ENCODE assay signal across 8 cellular contexts in the genomic region with DNA sequence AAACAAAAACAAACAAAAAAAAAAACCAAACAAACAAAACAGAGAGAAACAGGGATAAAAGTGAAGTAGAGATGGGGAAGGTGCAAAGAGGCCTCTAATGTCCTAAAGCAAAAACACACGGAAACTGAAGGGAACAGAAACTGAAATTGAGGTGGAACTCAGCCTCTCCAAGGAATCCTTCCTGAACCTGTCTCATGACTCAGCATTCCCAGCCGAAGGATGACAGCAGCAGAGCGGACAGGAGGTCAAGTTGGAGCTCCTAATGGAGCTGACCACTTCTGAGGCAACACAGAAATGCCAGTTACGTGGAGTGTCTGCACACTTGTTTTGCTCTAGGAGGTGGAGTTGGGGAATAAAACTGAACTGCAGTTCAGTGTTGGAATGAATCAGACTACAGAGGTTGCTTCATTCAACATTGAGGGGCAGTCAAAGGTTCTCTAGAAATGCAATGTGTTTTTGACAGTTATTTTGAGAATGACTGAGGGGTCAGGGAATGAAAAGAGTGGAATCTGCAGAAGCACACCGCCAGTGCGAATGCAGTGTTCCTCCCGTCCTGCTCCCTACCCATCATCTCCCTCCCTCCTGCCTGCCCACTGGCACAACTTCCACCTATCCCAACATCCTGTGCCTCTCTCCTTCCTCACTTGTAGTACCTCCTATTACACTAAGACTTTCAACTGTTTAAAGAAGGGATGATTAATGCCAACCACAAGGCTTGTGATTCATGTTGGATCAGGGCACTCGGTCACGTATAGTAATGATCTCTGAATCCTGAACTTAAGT. TPM values are rescaled to one million over a fixed set of nuclear protein-coding genes. Genes with fewer than 3 reads are reported as not detected.
DNase-seq lines count a peak whose midpoint lies in the region; ATAC-seq, FAIRE-seq and TF ChIP-seq lines count a peak whose summit lies in the region.

No MANE protein-coding gene starts in this region.

- intact Hi-C loops in Caco-2 (cut with micrococcal nuclease; ENCODE audit: unreplicated experiment) = no loop called here
- intact Hi-C loops in kidney (cut with DNase I) = no loop called here

- peaks cover 41% of the 10 kb centered on the region for H3K4me1 Mint-ChIP-seq in Caco-2 (ENCODE audit: low read depth, unreplicated experiment)

- DNase-seq in Caco-2 = peak; percentile 43 to 69
- DNase-seq in LHCN-M2 (ENCODE audit: low read depth) = peak; percentile 87
- DNase-seq in cardiac fibroblast (ENCODE audit: low read depth in 2 of 2) = peak; percentile 80 to 85
- DNase-seq in mucosa of gallbladder (ENCODE audit: low spot score) = peak; percentile 48
- no peak for DNase-seq in kidney

- H3K4me3 Mint-ChIP-seq in Caco-2 (ENCODE audit: unreplicated experiment) = no peak overlapping the region

- H3K27ac Mint-ChIP-seq in Caco-2 (ENCODE audit: unreplicated experiment) = peak overlapping the region; percentile 32

- no peaks in the 10 kb centered on the region for H3K27me3 Mint-ChIP-seq in Caco-2 (ENCODE audit: insufficient read depth, unreplicated experiment)

- H3K27me3 ChIP-seq in Caco-2 (replicated peaks; ENCODE audit: control insufficient read depth, insufficient read depth, low read length) = no peaks in the 10 kb centered on the region

- no peak for FAIRE-seq in kidney (lab: Jason Lieb, UNC)

- BruUV-seq in Caco-2 (replicated peaks; lab: Mats Ljungman, UMichigan) = no TSS peak

- H3K36me3 Mint-ChIP-seq in Caco-2 (ENCODE audit: insufficient read depth, unreplicated experiment) = peaks cover 12% of the 10 kb centered on the region

- H3K9ac ChIP-seq in kidney (ENCODE audit: low read length in 2 of 2) = no peak overlapping the region

- H3K9me3 ChIP-seq in Caco-2 (no peaks in the 10 kb centered on the region), kidney (ENCODE audit: control insufficient read depth in 1 of 2, low read length in 2 of 2) (no peaks in the 10 kb centered on the region)

- POLR2A ChIA-PET in Caco-2 (lab: Charles Lee) = interaction anchor here (0.7 kb wide), 1 partner anchor 273 kb away, joined by 3 read pairs; no protein-coding TSS in a partner anchor

- TF ChIP-seq CTCF in Caco-2 (IDR thresholded peaks at IDR 0.05; ENCODE audit: insufficient read depth in 1 of 2, low read depth in 1 of 2, low read length in 1 of 2, severe bottlenecking in 1 of 2, unreplicated experiment in 1 of 2) (no peak), cardiac fibroblast (IDR thresholded peaks at IDR 0.05; ENCODE audit: low read depth, low read length) (no peak), kidney (IDR thresholded peaks at IDR 0.05; ENCODE audit: borderline replicate concordance, extremely low read depth, insufficient read depth) (no peak)

- H3K36me3 ChIP-seq in Caco-2 (ENCODE audit: control insufficient read depth, insufficient read depth, low read length) (no peaks in the 10 kb centered on the region; the same call in 1 of the 2 replicates), kidney (ENCODE audit: control insufficient read depth in 1 of 2, insufficient read depth in 2 of 2, low read length in 2 of 2) (no peaks in the 10 kb centered on the region)

- no peak for ATAC-seq in HG03039 (IDR thresholded peaks at IDR 0.05; ENCODE audit: unreplicated experiment)
- ATAC-seq in HG02763 (IDR thresholded peaks at IDR 0.05; ENCODE audit: unreplicated experiment) = no peak
- no peak for ATAC-seq in HG02852 (IDR thresholded peaks at IDR 0.05; ENCODE audit: unreplicated experiment)

- CTCF ChIA-PET in Caco-2 (lab: Charles Lee) = interaction anchor here (0.6 to 1.7 kb wide), 3 partner anchors 12 to 110 kb away, joined by 3 to 8 read pairs (median 3); no protein-coding TSS in a partner anchor

- no peaks in the 10 kb centered on the region for H3K9me3 Mint-ChIP-seq in Caco-2 (ENCODE audit: unreplicated experiment)

- no peak overlapping the region for H3K27ac ChIP-seq in kidney (ENCODE audit: low read depth in 2 of 2, low read length in 2 of 2)

- no peak overlapping the region for H3K4me3 ChIP-seq in Caco-2 (ENCODE audit: low read depth, low read length)
- no peak overlapping the region for H3K4me3 ChIP-seq in cardiac fibroblast (replicated peaks in 1 of 2; ENCODE audit: low read depth in 2 of 2, low read length in 2 of 2)
- no peak overlapping the region for H3K4me3 ChIP-seq in kidney (ENCODE audit: low read length in 2 of 2)

- peaks cover 35% of the 10 kb centered on the region for H3K4me1 ChIP-seq in Caco-2
- peaks cover 8 to 15% of the 10 kb centered on the region in 2 donors for H3K4me1 ChIP-seq in kidney (ENCODE audit: control insufficient read depth in 1 of 2, insufficient read depth in 1 of 2, low read depth in 1 of 2, low read length in 2 of 2)

RNA-seq across cellular contexts. Expression of a gene that starts 6.3 kb away (rescaled TPM):
- total RNA-seq in Caco-2 (2022) (37.6 and 39.2 TPM in 2 replicates), LHCN-M2 (2014; rRNA removed) (12.7 and 15.7 TPM in 2 replicates), mucosa of gallbladder (26.0 TPM), kidney (21.3 TPM)
- 11.7 TPM for polyA plus RNA-seq in LHCN-M2 (2012)
- 5.5 TPM for polyA plus RNA-seq in kidney (ENCODE audit: insufficient read depth, low read depth, low replicate concordance)

RNA-seq across cellular contexts. Expression of a gene that starts 20.8 kb away (rescaled TPM):
- not detected in 2 replicates for total RNA-seq in Caco-2 (2022)
- not detected in 2 replicates for total RNA-seq in LHCN-M2 (2014; rRNA removed)
- 0.12 TPM for polyA plus RNA-seq in LHCN-M2 (2012)
- total RNA-seq in mucosa of gallbladder = not detected
- total RNA-seq in kidney = not detected
- polyA plus RNA-seq in kidney (ENCODE audit: insufficient read depth, low read depth, low replicate concordance) = not detected

RNA-seq across cellular contexts. Expression of a gene that starts 54.6 kb away (rescaled TPM):
- total RNA-seq in Caco-2 (2022) (33.8 and 37.2 TPM in 2 replicates), LHCN-M2 (2014; rRNA removed) (12.2 and 17.6 TPM in 2 replicates), mucosa of gallbladder (48.8 TPM), kidney (58.6 TPM)
- 6.4 TPM for polyA plus RNA-seq in LHCN-M2 (2012)
- 6.8 TPM for polyA plus RNA-seq in kidney (ENCODE audit: insufficient read depth, low read depth, low replicate concordance)
